23 cellular contexts compared by ENCODE assay signal in genomic region chr2:157326683-157327082, GRCh38. TPM values are rescaled to one million over a fixed set of nuclear protein-coding genes. Genes with fewer than 3 reads are reported as not detected.
A peak's percentile ranks its signal among the peaks of the same experiment; 100 is the strongest.
DNase-seq lines count a peak whose midpoint lies in the region; ATAC-seq and TF ChIP-seq lines count a peak whose summit lies in the region.
"Had no signal": no experiment of that assay in that cellular context is flagged by ENCODE, and none has a peak within 500 bp of the region (broad histone marks: within the 10 kb centered on the region; RNA-seq: fewer than 3 reads in every experiment).

No MANE protein-coding gene starts in this region.

- no TSS peak for BruUV-seq in OCI-LY7 (replicated peaks; lab: Mats Ljungman, UMichigan)

- no peak overlapping the region for H3K4me3 ChIP-seq in OCI-LY7 (ENCODE audit: low read depth, low read length, poor library complexity, severe bottlenecking)
- H3K4me3 ChIP-seq: heart right ventricle, prostate gland, tibial artery had no signal

- H3K36me3 ChIP-seq in OCI-LY7 (ENCODE audit: insufficient read depth, low read length), result no peaks in the 10 kb centered on the region
- H3K36me3 ChIP-seq: heart right ventricle, prostate gland, tibial artery had no signal

- no peak for TF ChIP-seq CTCF in OCI-LY7 (conservative IDR thresholded peaks at IDR 0.05; ENCODE audit: low read length)

- intact Hi-C loops in Right ventricle myocardium superior (cut with DNase I) (no loop called here), cardiac septum (cut with DNase I) (loop anchor here (5.0 kb wide), 1 partner anchor 166 kb away; no protein-coding TSS in a partner anchor), OCI-LY7 (cut with micrococcal nuclease; ENCODE audit: unreplicated experiment) (loop anchor here (1.0 to 5.0 kb wide), 3 partner anchors 76 to 166 kb away; no protein-coding TSS in a partner anchor)

- no peak for DNase-seq in Right ventricle myocardium superior
- DNase-seq in cardiac septum (ENCODE audit: low spot score), result no peak
- peak; percentile 81 for DNase-seq in OCI-M1 (lab: John Stamatoyannopoulos, UW)
- peak; percentile 65 for DNase-seq in globus pallidus (ENCODE audit: low spot score)
- DNase-seq in superior temporal gyrus (ENCODE audit: extremely low spot score), result peak; percentile 72
- no peak for DNase-seq in activated gamma-delta T cell treated with Interleukin-2 at 50 U/mL for 16 hours
- no peak for DNase-seq in OCI-LY7 (ENCODE audit: low spot score)
- DNase-seq: activated CD4-positive, alpha-beta T cell treated with anti-CD3 and anti-CD28 coated beads for 4 hours; activated naive CD4-positive, alpha-beta T cell treated with Interleukin-2 at 50 U/mL for 16 hours; activated T-cell treated with anti-CD3 and anti-CD28 coated beads, Interleukin-2, amount 50 U/mL, for 4 hours; CD8-positive, alpha-beta memory T cell; effector CD8-positive, alpha-beta T cell; heart right ventricle; Kasumi-1; mesendoderm; NCI-H774; PC-3; stimulated activated naive CD4-positive, alpha-beta T cell treated with Interleukin-2 at 50 U/mL for 16 hours; T-helper 2 cell; tibial artery had no signal

- no peaks in the 10 kb centered on the region for H4K20me1 ChIP-seq in OCI-LY7 (ENCODE audit: insufficient read depth, low read length)

- H3K79me2 ChIP-seq in OCI-LY7 (ENCODE audit: insufficient read depth, low read depth, low read length), result no peaks in the 10 kb centered on the region

- no peaks in the 10 kb centered on the region for H3K9me3 ChIP-seq in OCI-LY7 (ENCODE audit: low read length)
- H3K9me3 ChIP-seq: heart right ventricle, prostate gland, tibial artery had no signal

- H3K4me1 ChIP-seq in OCI-LY7 (ENCODE audit: insufficient read depth, low read length, poor library complexity, severe bottlenecking), result peaks cover 15% of the 10 kb centered on the region
- H3K4me1 ChIP-seq: prostate gland had no signal

- H3K9me2 ChIP-seq in OCI-LY7 (ENCODE audit: insufficient read depth, low read length), result no peaks in the 10 kb centered on the region

- CTCF ChIA-PET in OCI-LY7 (lab: Charles Lee; ENCODE audit: unreplicated experiment), result interaction anchor here (0.7 to 2.6 kb wide), 5 partner anchors 10 to 152 kb away, joined by 3 to 29 read pairs (median 5); partner anchors contain the start of gene CYTIP

- no peak overlapping the region for H2AFZ ChIP-seq in OCI-LY7 (ENCODE audit: low read length)

- H3K27ac ChIP-seq in OCI-LY7 (ENCODE audit: low read depth, low read length, poor library complexity, severe bottlenecking), result no peak overlapping the region
- H3K27ac ChIP-seq: heart right ventricle, prostate gland had no signal

- peak; percentile 39 for ATAC-seq in Right ventricle myocardium superior (ENCODE audit: poor library complexity)

- POLR2A ChIA-PET in OCI-LY7 (lab: Charles Lee), result interaction anchor here (0.9 to 3.1 kb wide), 9 partner anchors 10 to 114 kb away, joined by 3 to 11 read pairs (median 4); no protein-coding TSS in a partner anchor

- H3K4me2 ChIP-seq in OCI-LY7 (ENCODE audit: low read length), result no peak overlapping the region

RNA-seq across cellular contexts. Expression of gene ERMN, which starts 1.1 kb away (rescaled TPM):
- total RNA-seq in Right ventricle myocardium superior, result not detected
- not detected for total RNA-seq in cardiac septum
- total RNA-seq in OCI-LY7 (2014; rRNA removed; shearing (Covaris generic)), result 1.4 and 2.2 TPM in 2 replicates
- 2.1 and 3.7 TPM in 2 replicates for total RNA-seq in OCI-LY7 (2022)
- total RNA-seq: epithelial cell of proximal tubule, fibroblast of villous mesenchyme, PC-3 had no signal

Comparison
In these comparisons a context has a peak if more than half of its experiments do, and no peak if none do; other contexts are left out.
1. DNase-seq: peak in OCI-M1 (single experiment), globus pallidus (single experiment) and superior temporal gyrus (single experiment); none in Right ventricle myocardium superior (single experiment), cardiac septum (single experiment), activated gamma-delta T cell treated with Interleukin-2 at 50 U/mL for 16 hours (single experiment) and OCI-LY7 (single experiment).